Comparison of ENCODE assay signal across 22 cellular contexts in the genomic region with DNA sequence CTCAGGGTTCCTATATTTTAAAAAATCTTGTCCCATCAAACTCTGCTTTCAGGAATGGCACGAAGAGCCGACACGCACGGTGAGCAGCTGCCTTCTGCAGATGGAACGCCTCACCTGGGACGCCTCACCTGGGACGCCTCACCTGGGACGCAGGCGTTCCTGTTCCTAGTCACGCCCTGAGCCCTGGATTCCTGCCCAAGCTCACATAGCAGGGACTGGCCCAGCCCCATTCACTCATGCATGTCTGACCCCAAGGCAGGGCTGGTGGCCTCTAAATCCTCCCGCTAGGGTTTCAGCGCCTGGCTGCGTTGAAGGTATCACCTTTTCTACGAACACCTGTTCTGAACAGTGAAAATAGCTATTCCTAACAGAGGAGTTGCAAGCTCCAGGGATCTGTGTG. TPM values are rescaled to one million over a fixed set of nuclear protein-coding genes. Genes with fewer than 3 reads are reported as not detected.
DNase-seq lines count a peak whose midpoint lies in the region; ATAC-seq and FAIRE-seq lines count a peak whose summit lies in the region.
"Had no signal": no experiment of that assay in that cellular context is flagged by ENCODE, and none has a peak within 500 bp of the region (broad histone marks: within the 10 kb centered on the region; RNA-seq: fewer than 3 reads in every experiment).

No MANE protein-coding gene starts in this region.

- H3K4ac ChIP-seq in neuronal stem cell (ENCODE audit: low read length) = no peak overlapping the region

- no peak overlapping the region for H3K23ac ChIP-seq in neuronal stem cell (ENCODE audit: low read depth, low read length, poor library complexity)

- H2AK5ac ChIP-seq in neuronal stem cell (ENCODE audit: low read depth, low read length) = no peak overlapping the region

- no peak overlapping the region for H4K8ac ChIP-seq in neuronal stem cell (ENCODE audit: low read depth, low read length)

- no peak overlapping the region for H4K91ac ChIP-seq in neuronal stem cell (ENCODE audit: low read depth, low read length, poor library complexity)

- H2BK5ac ChIP-seq in neuronal stem cell (ENCODE audit: low read length) = no peak overlapping the region

- FAIRE-seq in urothelium cell line (lab: Jason Lieb, UNC) = peak; percentile 83
- FAIRE-seq: HepG2, RCC 7860 had no signal

- no peak overlapping the region for H3K4me3 ChIP-seq in neuronal stem cell (ENCODE audit: low read length in 2 of 2)
- H3K4me3 ChIP-seq: BLaER1, gastrocnemius medialis, vagina had no signal

- H3K79me1 ChIP-seq in neuronal stem cell (ENCODE audit: low read depth, low read length) = no peaks in the 10 kb centered on the region

- no peak overlapping the region for H2AFZ ChIP-seq in neuronal stem cell (ENCODE audit: low read length)

- ATAC-seq in HG02798 (IDR thresholded peaks at IDR 0.05; ENCODE audit: poor library complexity, unreplicated experiment) = no peak
- ATAC-seq: gastrocnemius medialis, HepG2, left lobe of liver had no signal

- H2BK120ac ChIP-seq in neuronal stem cell (ENCODE audit: low read depth, low read length) = no peak overlapping the region

- H3K9me3 ChIP-seq in neuronal stem cell (replicated peaks in 1 of 2; ENCODE audit: control insufficient read depth in 2 of 2, insufficient read depth in 1 of 2, low read depth in 1 of 2, low read length in 2 of 2) = peaks cover 0 to 2% of the 10 kb centered on the region in 2 donors
- H3K9me3 ChIP-seq: gastrocnemius medialis, vagina had no signal

- no peaks in the 10 kb centered on the region for H3K36me3 ChIP-seq in neuronal stem cell (replicated peaks in 1 of 2; ENCODE audit: control insufficient read depth in 2 of 2, insufficient read depth in 2 of 2, low read length in 2 of 2)
- H3K36me3 ChIP-seq: gastrocnemius medialis, vagina, WERI-Rb-1 had no signal

- peaks cover 0 to 2% (median 0%) of the 10 kb centered on the region in 3 experiments for H3K27me3 ChIP-seq in neuronal stem cell (ENCODE audit: control insufficient read depth in 3 of 3, insufficient read depth in 3 of 3, low read depth in 1 of 3, low read length in 3 of 3)
- H3K27me3 ChIP-seq: BLaER1, vagina had no signal

- DNase-seq in activated effector memory CD4-positive, alpha-beta T cell treated with anti-CD3 and anti-CD28 coated beads, Interleukin-2, amount 50 U/mL, for 16 hours = peak; percentile 39
- DNase-seq in activated effector memory CD4-positive, alpha-beta T cell treated with Interleukin-2 at 50 U/mL for 16 hours = no peak
- peak; percentile 16 for DNase-seq in epithelial cell of prostate (ENCODE audit: low read depth, low spot score)
- no peak for DNase-seq in neuronal stem cell (ENCODE audit: low spot score)
- no peak for DNase-seq in urothelium cell line (ENCODE audit: low spot score)
- no peak for DNase-seq in NCI-H1694 treated with DMSO at 0.1 percent for 48 hours (lab: John Stamatoyannopoulos, UW)
- DNase-seq in superior temporal gyrus (ENCODE audit: extremely low spot score) = no peak
- DNase-seq: activated CD4-positive, alpha-beta memory T cell treated with anti-CD3 and anti-CD28 coated beads for 36 hours; activated T-cell treated with anti-CD3 and anti-CD28 coated beads for 4 hours; anterior cingulate cortex; central memory CD4-positive, alpha-beta T cell; erythroblast; gastrocnemius medialis; NCI-H1105; stimulated activated CD4-positive, alpha-beta T cell treated with anti-CD3 and anti-CD28 coated beads, Interleukin-4, amount 100 ng/mL, for 24 hours; WERI-Rb-1 had no signal

- no CpG with 5 or more reads among the region's 14 CpGs for whole genome bisulfite sequencing in neuronal stem cell (ENCODE audit: extremely low coverage in 2 of 2, insufficient read length in 2 of 2, insufficient replicate concordance in 1 of 2), 2 donors

- H2BK15ac ChIP-seq in neuronal stem cell (ENCODE audit: low read length) = no peak overlapping the region

- no peak overlapping the region for H2BK12ac ChIP-seq in neuronal stem cell (ENCODE audit: low read length)

- H3K27ac ChIP-seq in epithelial cell of prostate (no peak overlapping the region), neuronal stem cell (replicated peaks; ENCODE audit: low read length) (no peak overlapping the region)
- H3K27ac ChIP-seq: BLaER1, gastrocnemius medialis, vagina, WERI-Rb-1 had no signal

- no peak overlapping the region for H3K9ac ChIP-seq in neuronal stem cell (ENCODE audit: low read depth, low read length, poor library complexity)
- H3K9ac ChIP-seq: BLaER1 had no signal

- H3K4me2 ChIP-seq in neuronal stem cell (ENCODE audit: insufficient read depth, low read length, poor library complexity, severe bottlenecking) = no peak overlapping the region
- H3K4me2 ChIP-seq: BLaER1 had no signal

- peak overlapping the region; percentile 42 for H3K18ac ChIP-seq in neuronal stem cell (ENCODE audit: low read length)

- H3K4me1 ChIP-seq in neuronal stem cell (ENCODE audit: control insufficient read depth in 2 of 2, insufficient read depth in 1 of 2, low read depth in 1 of 2, low read length in 2 of 2) = no peaks in the 10 kb centered on the region
- H3K4me1 ChIP-seq: BLaER1, gastrocnemius medialis, vagina had no signal

- H3K14ac ChIP-seq in neuronal stem cell (ENCODE audit: low read length) = no peak overlapping the region

RNA-seq across cellular contexts. Expression of a gene that starts 49.8 kb away (rescaled TPM):
- 0.59 TPM for polyA plus RNA-seq in neuronal stem cell (2013, experiment 1 of 2)
- polyA plus RNA-seq in neuronal stem cell (2013, experiment 2 of 2) = 0.60 TPM

Comparison
In these comparisons a context has a peak if more than half of its experiments do, and no peak if none do; other contexts are left out.
1. DNase-seq: peak in activated effector memory CD4-positive, alpha-beta T cell treated with anti-CD3 and anti-CD28 coated beads, Interleukin-2, amount 50 U/mL, for 16 hours (single experiment) and epithelial cell of prostate (single experiment); none in activated effector memory CD4-positive, alpha-beta T cell treated with Interleukin-2 at 50 U/mL for 16 hours (single experiment), neuronal stem cell (single experiment), urothelium cell line (single experiment), NCI-H1694 treated with DMSO at 0.1 percent for 48 hours (single experiment) and superior temporal gyrus (single experiment).